8 cellular contexts compared by ENCODE assay signal in the genomic region with DNA sequence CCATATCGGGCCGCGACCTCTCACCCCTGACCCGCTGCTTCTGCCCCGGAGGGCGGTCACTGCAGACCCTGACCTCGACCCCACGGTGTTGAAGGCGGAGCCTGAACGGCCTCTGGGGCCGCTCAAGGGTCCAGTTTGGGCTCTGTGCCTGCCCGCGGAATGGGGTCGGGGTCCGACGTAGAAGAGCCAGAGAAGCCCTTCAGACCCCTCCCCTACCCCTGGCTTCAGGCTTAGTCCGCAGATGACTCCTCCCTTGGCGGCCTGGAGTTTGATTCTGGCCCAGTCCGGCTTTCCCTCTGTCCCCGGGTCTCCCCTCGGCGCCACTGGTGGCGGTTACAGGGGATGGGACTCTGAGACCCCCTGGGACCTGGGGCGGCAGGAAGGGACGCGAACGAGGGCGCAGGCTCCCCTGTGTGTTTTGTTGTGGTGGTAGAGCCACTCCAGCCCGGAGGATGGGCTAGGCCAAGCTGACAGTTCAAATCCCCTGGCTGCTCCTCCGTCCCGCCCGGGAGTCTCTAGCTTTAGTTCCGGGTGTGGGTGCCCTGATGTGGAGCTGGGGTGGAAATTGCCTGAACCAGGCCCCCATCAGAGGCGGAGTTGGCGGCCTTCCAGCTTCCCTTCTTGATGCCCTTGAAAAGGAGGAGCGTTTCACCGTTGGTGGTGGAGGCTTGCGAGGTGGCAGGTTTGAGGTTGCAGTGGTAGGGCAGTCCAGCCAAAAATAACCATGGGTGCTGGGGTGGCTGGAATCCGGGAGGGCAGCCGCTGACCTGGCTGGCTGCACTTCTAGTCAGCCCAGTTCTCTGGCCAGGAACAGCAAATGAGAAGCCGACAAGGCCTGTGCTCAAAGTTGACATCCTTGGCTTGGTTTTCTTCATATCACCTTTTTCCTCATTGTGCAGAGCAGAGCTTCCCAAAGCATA. TPM values are rescaled to one million over a fixed set of nuclear protein-coding genes. Genes with fewer than 3 reads are reported as not detected.
DNase-seq lines count a peak whose midpoint lies in the region; ATAC-seq and TF ChIP-seq lines count a peak whose summit lies in the region.

No MANE protein-coding gene starts in this region.

- ATAC-seq in HG03280 (IDR thresholded peaks at IDR 0.05; ENCODE audit: unreplicated experiment): no peak

- peaks cover 13% of the 10 kb centered on the region for H3K27me3 ChIP-seq in skeletal muscle satellite cell (ENCODE audit: control insufficient read depth, insufficient read depth, low read length)

- peak overlapping the region; percentile 83 for H3K4me3 ChIP-seq in iPS-11a (ENCODE audit: low read depth, low read length)
- H3K4me3 ChIP-seq in skeletal muscle satellite cell (ENCODE audit: low read length): peak overlapping the region; percentile 98

- H3K9ac ChIP-seq in skeletal muscle satellite cell (ENCODE audit: low read depth, low read length): peak overlapping the region; percentile 100

- DNase-seq in GM10266 (ENCODE audit: extremely low spot score) (peak; percentile 62), HS-27A (ENCODE audit: low read depth) (peak; percentile 57), T-helper 2 cell (peak; percentile 45 to 75 (median 67)), astrocyte of the hippocampus (ENCODE audit: low read depth, low spot score) (peak; percentile 77), retina (no peak)

- H3K9me3 ChIP-seq in skeletal muscle satellite cell (replicated peaks; ENCODE audit: low read length): no peaks in the 10 kb centered on the region

- peaks cover 25% of the 10 kb centered on the region for H3K4me1 ChIP-seq in skeletal muscle satellite cell (ENCODE audit: control insufficient read depth, insufficient read depth, low read length)

- H3K4me2 ChIP-seq in skeletal muscle satellite cell (ENCODE audit: low read length): peak overlapping the region; percentile 91

- H3K36me3 ChIP-seq in skeletal muscle satellite cell (ENCODE audit: insufficient read depth, low read length): peaks cover 29% of the 10 kb centered on the region

- no peak for TF ChIP-seq CTCF in GM10266 (IDR thresholded peaks at IDR 0.05; ENCODE audit: control insufficient read depth, insufficient read depth, low read depth, missing control alignments)

RNA-seq across cellular contexts. Expression of a gene that starts 0.6 kb away (rescaled TPM):
- total RNA-seq in skeletal muscle satellite cell (2012; rRNA removed): 65.4 and 74.7 TPM in 2 replicates
